8 cellular contexts compared by ENCODE assay signal in genomic region chr2:121648611-121649401, GRCh38. TPM values are rescaled to one million over a fixed set of nuclear protein-coding genes. Genes with fewer than 3 reads are reported as not detected.
DNase-seq lines count a peak whose midpoint lies in the region; ATAC-seq and TF ChIP-seq lines count a peak whose summit lies in the region.

No MANE protein-coding gene starts in this region.

- H3K4me3 ChIP-seq in AG04449 (ENCODE audit: low read depth, low read length) (peak overlapping the region; percentile 88), fibroblast of mammary gland (ENCODE audit: control insufficient read depth, low read depth, low read length) (peak overlapping the region; percentile 95), stomach (peak overlapping the region; percentile 76 to 96 (median 92))

- CTCF ChIA-PET in AG04449 (lab: Yijun Ruan, JAX) = interaction anchor here (0.6 to 1.5 kb wide), 5 partner anchors 53 to 118 kb away, joined by 3 to 13 read pairs (median 4); partner anchors contain the start of gene RNU4ATAC

- no peak for TF ChIP-seq EP300 in stomach (IDR thresholded peaks at IDR 0.05)

- TF ChIP-seq POLR2A in stomach (IDR thresholded peaks at IDR 0.05) = no peak

- POLR2A ChIA-PET in AG04449 (lab: Yijun Ruan, JAX) = interaction anchor here (0.9 to 4.8 kb wide), 3 partner anchors 78 to 118 kb away, joined by 3 to 55 read pairs (median 4); partner anchors contain the start of genes RNU4ATAC and TSN

- peak overlapping the region; percentile 97 for H3K4me3 Mint-ChIP-seq in activated T-helper 1 cell treated with anti-CD3 and anti-CD28 coated beads, Interleukin-12 subunit alpha, Interleukin-12 subunit beta, Interleukin-2, Interleukin-4 antibody, amounts not matched to agents 30 ng/mL and 10 ng/mL and 1 ng/mL, durations not matched to agents 14 hours and 24 hours and 36 hours
- peak overlapping the region; percentile 96 for H3K4me3 Mint-ChIP-seq in natural killer cell treated with Interleukin-12 subunit alpha and Interleukin-12 subunit beta and Interleukin-15 and Interleukin-18, amount 100 ng/mL, for 72 hours

- DNase-seq in AG04449 (ENCODE audit: low read depth, low spot score) (no peak), OCI-M1 (lab: John Stamatoyannopoulos, UW) (peak; percentile 77), fibroblast of mammary gland (ENCODE audit: low read depth) (peak; percentile 69), stomach (peak; percentile 52)
- peak; percentile 41 for DNase-seq in activated T-helper 1 cell treated with anti-CD3 and anti-CD28 coated beads, Interleukin-12 subunit alpha, Interleukin-12 subunit beta, Interleukin-2, Interleukin-4 antibody, amounts not matched to agents 30 ng/mL and 10 ng/mL and 1 ng/mL, durations not matched to agents 14 hours and 24 hours and 36 hours (ENCODE audit: low spot score)
- peak; percentile 65 for DNase-seq in natural killer cell treated with Interleukin-12 subunit alpha and Interleukin-12 subunit beta and Interleukin-15 and Interleukin-18, amount 100 ng/mL, for 72 hours (ENCODE audit: low spot score)

- H3K36me3 ChIP-seq in stomach = no peaks in the 10 kb centered on the region

- peak overlapping the region; percentile 100 for H3K27ac Mint-ChIP-seq in activated T-helper 1 cell treated with anti-CD3 and anti-CD28 coated beads, Interleukin-12 subunit alpha, Interleukin-12 subunit beta, Interleukin-2, Interleukin-4 antibody, amounts not matched to agents 30 ng/mL and 10 ng/mL and 1 ng/mL, durations not matched to agents 14 hours and 24 hours and 36 hours
- peak overlapping the region; percentile 96 to 98 for H3K27ac Mint-ChIP-seq in natural killer cell treated with Interleukin-12 subunit alpha and Interleukin-12 subunit beta and Interleukin-15 and Interleukin-18, amount 100 ng/mL, for 72 hours

- intact Hi-C loops in activated T-helper 1 cell treated with anti-CD3 and anti-CD28 coated beads, Interleukin-12 subunit alpha, Interleukin-12 subunit beta, Interleukin-2, Interleukin-4 antibody, amounts not matched to agents 30 ng/mL and 10 ng/mL and 1 ng/mL, durations not matched to agents 14 hours and 24 hours and 36 hours (cut with micrococcal nuclease) = loop anchor here (1.0 kb wide), 6 partner anchors 50 to 119 kb away; partner anchors contain the start of genes NIFK, RNU4ATAC and TSN
- intact Hi-C loops in stomach (cut with DNase I; ENCODE audit: low total_unique reads) = no loop called here

- peaks cover 31% of the 10 kb centered on the region for H3K36me3 Mint-ChIP-seq in activated T-helper 1 cell treated with anti-CD3 and anti-CD28 coated beads, Interleukin-12 subunit alpha, Interleukin-12 subunit beta, Interleukin-2, Interleukin-4 antibody, amounts not matched to agents 30 ng/mL and 10 ng/mL and 1 ng/mL, durations not matched to agents 14 hours and 24 hours and 36 hours (ENCODE audit: low read depth)
- peaks cover 10% of the 10 kb centered on the region for H3K36me3 Mint-ChIP-seq in natural killer cell treated with Interleukin-12 subunit alpha and Interleukin-12 subunit beta and Interleukin-15 and Interleukin-18, amount 100 ng/mL, for 72 hours

- H3K27me3 Mint-ChIP-seq in activated T-helper 1 cell treated with anti-CD3 and anti-CD28 coated beads, Interleukin-12 subunit alpha, Interleukin-12 subunit beta, Interleukin-2, Interleukin-4 antibody, amounts not matched to agents 30 ng/mL and 10 ng/mL and 1 ng/mL, durations not matched to agents 14 hours and 24 hours and 36 hours (ENCODE audit: insufficient read depth) = no peaks in the 10 kb centered on the region
- no peaks in the 10 kb centered on the region for H3K27me3 Mint-ChIP-seq in natural killer cell treated with Interleukin-12 subunit alpha and Interleukin-12 subunit beta and Interleukin-15 and Interleukin-18, amount 100 ng/mL, for 72 hours

- 0% methylated on average over 25 to 52 of the region's 52 CpGs for WGBS in stomach, 5 donors

- H3K9me3 Mint-ChIP-seq in activated T-helper 1 cell treated with anti-CD3 and anti-CD28 coated beads, Interleukin-12 subunit alpha, Interleukin-12 subunit beta, Interleukin-2, Interleukin-4 antibody, amounts not matched to agents 30 ng/mL and 10 ng/mL and 1 ng/mL, durations not matched to agents 14 hours and 24 hours and 36 hours = no peaks in the 10 kb centered on the region
- H3K9me3 Mint-ChIP-seq in natural killer cell treated with Interleukin-12 subunit alpha and Interleukin-12 subunit beta and Interleukin-15 and Interleukin-18, amount 100 ng/mL, for 72 hours = no peaks in the 10 kb centered on the region

- peak overlapping the region; percentile 90 to 97 (median 96) for H3K27ac ChIP-seq in stomach

- ATAC-seq in GM18861 (IDR thresholded peaks at IDR 0.05; ENCODE audit: unreplicated experiment) = peak; percentile 19
- ATAC-seq in HG03135 (IDR thresholded peaks at IDR 0.05; ENCODE audit: unreplicated experiment) = peak; percentile 37
- ATAC-seq in natural killer cell treated with Interleukin-12 subunit alpha and Interleukin-12 subunit beta and Interleukin-15 and Interleukin-18, amount 100 ng/mL, for 72 hours = peak; percentile 57 to 64

- no peak for TF ChIP-seq CTCF in AG04449 (IDR thresholded peaks at IDR 0.05; ENCODE audit: insufficient read depth, low read length, missing control alignments)
- TF ChIP-seq CTCF in fibroblast of mammary gland (conservative IDR thresholded peaks at IDR 0.05; ENCODE audit: control insufficient read depth, insufficient read depth, low read depth, low read length) = no peak
- no peak for TF ChIP-seq CTCF in stomach (IDR thresholded peaks at IDR 0.05)

- H3K9me3 ChIP-seq in stomach = no peaks in the 10 kb centered on the region

- peaks cover 22 to 74% (median 48%) of the 10 kb centered on the region in 4 donors for H3K4me1 ChIP-seq in stomach

- H3K4me1 Mint-ChIP-seq in activated T-helper 1 cell treated with anti-CD3 and anti-CD28 coated beads, Interleukin-12 subunit alpha, Interleukin-12 subunit beta, Interleukin-2, Interleukin-4 antibody, amounts not matched to agents 30 ng/mL and 10 ng/mL and 1 ng/mL, durations not matched to agents 14 hours and 24 hours and 36 hours (ENCODE audit: low read depth) = peaks cover 54% of the 10 kb centered on the region
- H3K4me1 Mint-ChIP-seq in natural killer cell treated with Interleukin-12 subunit alpha and Interleukin-12 subunit beta and Interleukin-15 and Interleukin-18, amount 100 ng/mL, for 72 hours (ENCODE audit: low read depth in 2 of 2) = peaks cover 51 to 54% of the 10 kb centered on the region in 2 donors

- H3K27me3 ChIP-seq in stomach = no peaks in the 10 kb centered on the region

RNA-seq across cellular contexts. Expression of gene CLASP1, which starts 0.5 kb away (rescaled TPM):
- total RNA-seq in activated T-helper 1 cell treated with anti-CD3 and anti-CD28 coated beads, Interleukin-12 subunit alpha, Interleukin-12 subunit beta, Interleukin-2, Interleukin-4 antibody, amounts not matched to agents 30 ng/mL and 10 ng/mL and 1 ng/mL, durations not matched to agents 14 hours and 24 hours and 36 hours = 62.6 and 72.6 TPM in 2 replicates
- total RNA-seq in natural killer cell treated with Interleukin-12 subunit alpha and Interleukin-12 subunit beta and Interleukin-15 and Interleukin-18, amount 100 ng/mL, for 72 hours = 100 to 1,000 TPM in 1 of 2 donors, 10 to 100 TPM in 1; 88.6 to 121 TPM
- 100 to 1,000 TPM in 2 of 5 donors, 10 to 100 TPM in 2, 1 to 10 TPM in 1; 8.1 to 188 (median 37.8) TPM for total RNA-seq in stomach
- 10 to 100 TPM in 1 of 3 donors, 1 to 10 TPM in 2; 5.7 to 13.0 (median 6.4) TPM for polyA plus RNA-seq in stomach
